27 cellular contexts compared by ENCODE assay signal in genomic region chrX:47543496-47543895, GRCh38.
"Had no signal": no experiment of that assay in that cellular context is flagged by ENCODE, and none has a peak within 500 bp of the region (broad histone marks: within the 10 kb centered on the region; RNA-seq: fewer than 3 reads in every experiment).

No MANE protein-coding gene starts in this region.

- H3K4me3 ChIP-seq: stomach, suprapubic skin, testis, thoracic aorta, thyroid gland, tibial artery, tibial nerve, transverse colon, upper lobe of left lung, upper lobe of right lung, uterus, vagina had no signal

- DNase-seq: stimulated activated CD4-positive, alpha-beta T cell treated with anti-CD3 and anti-CD28 coated beads, Interleukin-2, amount 100 ng/mL, for 48 hours; stimulated activated CD4-positive, alpha-beta T cell treated with anti-CD3 and anti-CD28 coated beads, Interleukin-4, amount 100 ng/mL, for 1 hour; stimulated activated CD4-positive, alpha-beta T cell treated with anti-CD3 and anti-CD28 coated beads, Interleukin-4, amount 100 ng/mL, for 24 hours; stimulated activated CD4-positive, alpha-beta T cell treated with anti-CD3 and anti-CD28 coated beads, Interleukin-4, amount 100 ng/mL, for 4 hours; stimulated activated CD8-positive, alpha-beta memory T cell treated with anti-CD3 and anti-CD28 coated beads, Interleukin-4, amount 100 ng/mL, for 48 hours; stimulated activated naive B cell treated with anti-CD40 and anti-IgM and Interleukin-4, amounts not matched to agents 10 μg/mL and 1 μg/mL and 100 μg/mL, for 72 hours; stimulated activated naive CD4-positive, alpha-beta T cell; stimulated activated naive CD4-positive, alpha-beta T cell treated with Interleukin-2 at 50 U/mL for 16 hours; stimulated activated naive CD8-positive, alpha-beta T cell treated with anti-CD3 and anti-CD28 coated beads, Interleukin-15, amount 100 ng/mL, for 72 hours; stimulated activated naive CD8-positive, alpha-beta T cell treated with anti-CD3 and anti-CD28 coated beads, Interleukin-15, Interleukin-2, amounts not matched to agents 100 U/mL and 50 U/mL, for 24 hours; stomach; substantia nigra; testis; thyroid gland; tibial artery; transverse colon; upper lobe of left lung; upper lobe of right lung; uterus had no signal

- H3K27me3 ChIP-seq: stomach, suprapubic skin, testis, thyroid gland, tibial artery, tibial nerve, transverse colon, upper lobe of left lung, upper lobe of right lung, uterus, vagina had no signal

- H3K27me3 Mint-ChIP-seq: stimulated activated memory B cell treated with anti-CD40 and anti-IgM and Interleukin-4, amounts not matched to agents 10 μg/mL and 1 μg/mL and 100 μg/mL, for 72 hours; stimulated activated naive B cell treated with anti-CD40 and anti-IgM and Interleukin-4, amounts not matched to agents 10 μg/mL and 1 μg/mL and 100 μg/mL, for 72 hours; stimulated activated naive CD8-positive, alpha-beta T cell treated with anti-CD3 and anti-CD28 coated beads, Interleukin-15, amount 100 ng/mL, for 72 hours; stimulated activated naive CD8-positive, alpha-beta T cell treated with anti-CD3 and anti-CD28 coated beads, Interleukin-15, Interleukin-2, amounts not matched to agents 100 ng/mL and 50 ng/mL, for 24 hours; type B pancreatic cell had no signal

- H3K36me3 Mint-ChIP-seq: stimulated activated effector memory CD8-positive, alpha-beta T cell treated with anti-CD3 and anti-CD28 coated beads, Interleukin-12 subunit alpha, Interleukin-12 subunit beta, amount 100 ng/mL, for 72 hours; stimulated activated memory B cell treated with anti-CD40 and anti-IgM and Interleukin-4, amounts not matched to agents 10 μg/mL and 1 μg/mL and 100 μg/mL, for 72 hours; stimulated activated naive B cell treated with anti-CD40 and anti-IgM and Interleukin-4, amounts not matched to agents 10 μg/mL and 1 μg/mL and 100 μg/mL, for 72 hours; type B pancreatic cell had no signal

- H3K27ac Mint-ChIP-seq: stimulated activated effector memory CD8-positive, alpha-beta T cell treated with anti-CD3 and anti-CD28 coated beads, Interleukin-12 subunit alpha, Interleukin-12 subunit beta, amount 100 ng/mL, for 72 hours; stimulated activated memory B cell treated with anti-CD40 and anti-IgM and Interleukin-4, amounts not matched to agents 10 μg/mL and 1 μg/mL and 100 μg/mL, for 72 hours; stimulated activated naive B cell treated with anti-CD40 and anti-IgM and Interleukin-4, amounts not matched to agents 10 μg/mL and 1 μg/mL and 100 μg/mL, for 72 hours; stimulated activated naive CD8-positive, alpha-beta T cell treated with anti-CD3 and anti-CD28 coated beads, Interleukin-15, amount 100 ng/mL, for 72 hours; stimulated activated naive CD8-positive, alpha-beta T cell treated with anti-CD3 and anti-CD28 coated beads, Interleukin-15, Interleukin-2, amounts not matched to agents 100 ng/mL and 50 ng/mL, for 24 hours; type B pancreatic cell had no signal

- H3K27ac ChIP-seq: stomach, suprapubic skin, testis, thoracic aorta, thyroid gland, tibial artery, tibial nerve, transverse colon, upper lobe of left lung, upper lobe of right lung, uterus, vagina had no signal

- H3K9me3 ChIP-seq: stomach, suprapubic skin, testis, thoracic aorta, thyroid gland, tibial artery, tibial nerve, transverse colon, upper lobe of left lung, upper lobe of right lung, uterus, vagina had no signal

- H3K4me1 Mint-ChIP-seq: stimulated activated effector memory CD8-positive, alpha-beta T cell treated with anti-CD3 and anti-CD28 coated beads, Interleukin-12 subunit alpha, Interleukin-12 subunit beta, amount 100 ng/mL, for 72 hours; stimulated activated memory B cell treated with anti-CD40 and anti-IgM and Interleukin-4, amounts not matched to agents 10 μg/mL and 1 μg/mL and 100 μg/mL, for 72 hours; stimulated activated naive B cell treated with anti-CD40 and anti-IgM and Interleukin-4, amounts not matched to agents 10 μg/mL and 1 μg/mL and 100 μg/mL, for 72 hours; stimulated activated naive CD8-positive, alpha-beta T cell treated with anti-CD3 and anti-CD28 coated beads, Interleukin-15, amount 100 ng/mL, for 72 hours had no signal

- H3K36me3 ChIP-seq: stomach, suprapubic skin, thoracic aorta, thyroid gland, tibial artery, tibial nerve, transverse colon, upper lobe of left lung, upper lobe of right lung, uterus, vagina had no signal

- H3K4me1 ChIP-seq: uterus, vagina had no signal

- H3K4me3 Mint-ChIP-seq: stimulated activated effector memory CD8-positive, alpha-beta T cell treated with anti-CD3 and anti-CD28 coated beads, Interleukin-12 subunit alpha, Interleukin-12 subunit beta, amount 100 ng/mL, for 72 hours; stimulated activated memory B cell treated with anti-CD40 and anti-IgM and Interleukin-4, amounts not matched to agents 10 μg/mL and 1 μg/mL and 100 μg/mL, for 72 hours; stimulated activated naive B cell treated with anti-CD40 and anti-IgM and Interleukin-4, amounts not matched to agents 10 μg/mL and 1 μg/mL and 100 μg/mL, for 72 hours; stimulated activated naive CD8-positive, alpha-beta T cell treated with anti-CD3 and anti-CD28 coated beads, Interleukin-15, amount 100 ng/mL, for 72 hours; stimulated activated naive CD8-positive, alpha-beta T cell treated with anti-CD3 and anti-CD28 coated beads, Interleukin-15, Interleukin-2, amounts not matched to agents 100 ng/mL and 50 ng/mL, for 24 hours; type B pancreatic cell had no signal

- H3K9me3 Mint-ChIP-seq: stimulated activated effector memory CD8-positive, alpha-beta T cell treated with anti-CD3 and anti-CD28 coated beads, Interleukin-12 subunit alpha, Interleukin-12 subunit beta, amount 100 ng/mL, for 72 hours; stimulated activated memory B cell treated with anti-CD40 and anti-IgM and Interleukin-4, amounts not matched to agents 10 μg/mL and 1 μg/mL and 100 μg/mL, for 72 hours; stimulated activated naive B cell treated with anti-CD40 and anti-IgM and Interleukin-4, amounts not matched to agents 10 μg/mL and 1 μg/mL and 100 μg/mL, for 72 hours; stimulated activated naive CD8-positive, alpha-beta T cell treated with anti-CD3 and anti-CD28 coated beads, Interleukin-15, amount 100 ng/mL, for 72 hours; stimulated activated naive CD8-positive, alpha-beta T cell treated with anti-CD3 and anti-CD28 coated beads, Interleukin-15, Interleukin-2, amounts not matched to agents 100 ng/mL and 50 ng/mL, for 24 hours; type B pancreatic cell had no signal

- ATAC-seq: stimulated activated effector memory CD8-positive, alpha-beta T cell treated with anti-CD3 and anti-CD28 coated beads, Interleukin-12 subunit alpha, Interleukin-12 subunit beta, amount 100 ng/mL, for 72 hours; stimulated activated memory B cell treated with anti-CD40 and anti-IgM and Interleukin-4, amounts not matched to agents 10 μg/mL and 1 μg/mL and 100 μg/mL, for 72 hours; stimulated activated naive B cell treated with anti-CD40 and anti-IgM and Interleukin-4, amounts not matched to agents 10 μg/mL and 1 μg/mL and 100 μg/mL, for 72 hours; stimulated activated naive CD8-positive, alpha-beta T cell treated with anti-CD3 and anti-CD28 coated beads, Interleukin-15, amount 100 ng/mL, for 72 hours; stimulated activated naive CD8-positive, alpha-beta T cell treated with anti-CD3 and anti-CD28 coated beads, Interleukin-15, Interleukin-2, amounts not matched to agents 100 U/mL and 50 U/mL, for 24 hours; upper lobe of right lung had no signal
